Comparison of ENCODE assay signal across 8 cellular contexts in genomic region chr17:35345445-35345925, GRCh38. TPM values are rescaled to one million over a fixed set of nuclear protein-coding genes. Genes with fewer than 3 reads are reported as not detected.
A peak's percentile ranks its signal among the peaks of the same experiment; 100 is the strongest.
DNase-seq lines count a peak whose midpoint lies in the region; ATAC-seq and TF ChIP-seq lines count a peak whose summit lies in the region.
"Had no signal": no experiment of that assay in that cellular context is flagged by ENCODE, and none has a peak within 500 bp of the region (broad histone marks: within the 10 kb centered on the region; RNA-seq: fewer than 3 reads in every experiment).

No MANE protein-coding gene starts in this region.

- DNase-seq in brain microvascular endothelial cell: no peak
- peak in 1 of 2 donors; percentile 67 for DNase-seq in left lung
- no peak for DNase-seq in NCI-H2081 (lab: John Stamatoyannopoulos, UW)
- DNase-seq: PC-9 had no signal

- H3K27ac ChIP-seq in HUES64 (ENCODE audit: low read depth, low read length): no peak overlapping the region
- no peak overlapping the region for H3K27ac ChIP-seq in brain microvascular endothelial cell
- peak overlapping the region; percentile 55 to 93 for H3K27ac ChIP-seq in left lung
- H3K27ac ChIP-seq in stomach smooth muscle (ENCODE audit: low read length): no peak overlapping the region
- H3K27ac ChIP-seq: PC-9 had no signal

- TF ChIP-seq CTCF in brain microvascular endothelial cell (IDR thresholded peaks at IDR 0.05; ENCODE audit: low read depth, low read length, missing control alignments) (no peak), left lung (IDR thresholded peaks at IDR 0.05) (no peak)

- H3K4me1 ChIP-seq in HUES64 (ENCODE audit: insufficient read depth, low read length): 0 out of 2 replicates have a peak, but pooled peaks cover 2% of the 10 kb centered on the region
- peaks cover 0 to 55% of the 10 kb centered on the region in 2 donors for H3K4me1 ChIP-seq in left lung
- H3K4me1 ChIP-seq in stomach smooth muscle (ENCODE audit: control insufficient read depth, insufficient read depth, low read length): peaks cover 13% of the 10 kb centered on the region

- H3K9ac ChIP-seq in HUES64 (ENCODE audit: low read depth, low read length): no peak overlapping the region
- H3K9ac ChIP-seq in stomach smooth muscle (ENCODE audit: low read length in 2 of 2): peak overlapping the region; percentile 13 to 22

- WGBS in HUES64: 85% methylated on average over 25 of the region's 25 CpGs

- H3K4me3 ChIP-seq in HUES64 (ENCODE audit: low read length) (peak overlapping the region; percentile 61), brain microvascular endothelial cell (ENCODE audit: low read depth, low read length) (peak overlapping the region; percentile 48), left lung (peak overlapping the region; percentile 20 to 40), stomach smooth muscle (ENCODE audit: low read length in 2 of 2) (peak overlapping the region; percentile 60 to 69)
- H3K4me3 ChIP-seq: PC-9 had no signal

- H3K27me3 ChIP-seq in HUES64 (ENCODE audit: insufficient read depth, low read length) (peaks cover 51% of the 10 kb centered on the region), brain microvascular endothelial cell (replicated peaks) (peaks cover 13% of the 10 kb centered on the region), left lung (peaks cover 0 to 21% of the 10 kb centered on the region in 2 donors), stomach smooth muscle (ENCODE audit: control insufficient read depth in 1 of 2, insufficient read depth in 2 of 2, low read length in 2 of 2) (peaks cover 15 to 19% of the 10 kb centered on the region in 2 donors)

- intact Hi-C loops in left lung (cut with DNase I): no loop called here

- in situ Hi-C loops in brain microvascular endothelial cell (cut with HindIII; ENCODE audit: low pct_ligation_motif_present, low sequenced_read_pairs): no loop called here

- H3K9me3 ChIP-seq in HUES64 (ENCODE audit: insufficient read depth, low read depth, low read length) (peaks cover 3% of the 10 kb centered on the region; the same call in 1 of the 2 replicates), left lung (peaks cover 0 to 4% of the 10 kb centered on the region in 2 donors), stomach smooth muscle (ENCODE audit: control insufficient read depth in 2 of 2, low read length in 2 of 2) (peaks cover 0 to 2% of the 10 kb centered on the region in 2 donors)

- ATAC-seq in left lung: no peak
- no peak for ATAC-seq in HG03571 (IDR thresholded peaks at IDR 0.05; ENCODE audit: unreplicated experiment)
- no peak for ATAC-seq in activated CD4-positive, CD25-positive, alpha-beta regulatory T cell treated with anti-CD3 and anti-CD28 coated beads, Interleukin-2, amount 50 U/mL, for 24 hours

- H3K36me3 ChIP-seq in HUES64 (ENCODE audit: insufficient read depth, low read length): no peaks in the 10 kb centered on the region
- H3K36me3 ChIP-seq in brain microvascular endothelial cell (replicated peaks): no peaks in the 10 kb centered on the region
- H3K36me3 ChIP-seq in left lung: peaks cover 0 to 3% of the 10 kb centered on the region in 2 donors
- no peaks in the 10 kb centered on the region for H3K36me3 ChIP-seq in stomach smooth muscle (ENCODE audit: control insufficient read depth in 2 of 2, insufficient read depth in 2 of 2, low read length in 2 of 2)

RNA-seq across cellular contexts. Expression of gene SLFN11, which starts 27.9 kb away (rescaled TPM):
- 0.90 TPM for polyA plus RNA-seq in HUES64 (2013, experiment 1 of 2)
- 0.95 TPM for polyA plus RNA-seq in HUES64 (2013, experiment 2 of 2)
- total RNA-seq in left lung: 10 to 100 TPM; 53.2 to 92.7 TPM

Comparison
In these comparisons a context has a peak if more than half of its experiments do, and no peak if none do; other contexts are left out.
1. H3K27ac ChIP-seq: peak in left lung (2 of 2); none in HUES64 (single experiment), brain microvascular endothelial cell (single experiment) and stomach smooth muscle (single experiment).
2. Peak in every context shown above with its lines, with median percentiles within 50 percentile points of each other: H3K4me3 ChIP-seq.